22 cellular contexts compared by ENCODE assay signal in genomic region chr4:183038436-183038835, GRCh38.
A peak's percentile ranks its signal among the peaks of the same experiment; 100 is the strongest.
DNase-seq lines count a peak whose midpoint lies in the region; ATAC-seq and TF ChIP-seq lines count a peak whose summit lies in the region.
"Had no signal": no experiment of that assay in that cellular context is flagged by ENCODE, and none has a peak within 500 bp of the region (broad histone marks: within the 10 kb centered on the region; RNA-seq: fewer than 3 reads in every experiment).

No MANE protein-coding gene starts in this region.

- H3K9ac ChIP-seq in adipocyte (ENCODE audit: low read length) = no peak overlapping the region
- H3K9ac ChIP-seq: BLaER1 had no signal

- no peak overlapping the region for H3K4me3 ChIP-seq in adipocyte (ENCODE audit: low read length)
- H3K4me3 ChIP-seq in osteoblast (ENCODE audit: insufficient read depth, low read length) = no peak overlapping the region
- H3K4me3 ChIP-seq in naive thymus-derived CD4-positive, alpha-beta T cell (ENCODE audit: low read length) = no peak overlapping the region
- H3K4me3 ChIP-seq: BLaER1 had no signal

- DNase-seq in M059J (ENCODE audit: low read depth) = peak; percentile 56
- DNase-seq in adipocyte (ENCODE audit: low read depth) = peak; percentile 11
- peak; percentile 23 for DNase-seq in osteoblast (ENCODE audit: insufficient read length, low spot score, missing footprints)
- DNase-seq in NCI-H446 (lab: John Stamatoyannopoulos, UW) = no peak
- no peak for DNase-seq in erythroblast (lab: John Stamatoyannopoulos, UW)
- no peak for DNase-seq in naive thymus-derived CD4-positive, alpha-beta T cell
- DNase-seq: 8988T; ACHN; BE2C; C1 segment of cervical spinal cord; CD4-positive, alpha-beta memory T cell; CD4-positive, CD25-positive, alpha-beta regulatory T cell; CD8-positive, alpha-beta memory T cell; COR-L47; DMS 273 treated with DMSO at 0.1 percent for 48 hours; DMS153; DMS53; DMS79; DND-41; GF-D8 had no signal

- no peak for TF ChIP-seq POLR2A in erythroblast (IDR thresholded peaks at IDR 0.05; ENCODE audit: low read length)

- no peak overlapping the region for H3K27ac Mint-ChIP-seq in naive thymus-derived CD4-positive, alpha-beta T cell
- H3K27ac Mint-ChIP-seq: CD14-positive monocyte; CD4-positive, alpha-beta memory T cell; CD4-positive, CD25-positive, alpha-beta regulatory T cell; CD8-positive, alpha-beta memory T cell had no signal

- H3K4me2 ChIP-seq in osteoblast (ENCODE audit: insufficient read depth, low read length) = no peak overlapping the region
- H3K4me2 ChIP-seq: BLaER1 had no signal

- POLR2A ChIA-PET in naive thymus-derived CD4-positive, alpha-beta T cell (lab: Charles Lee) = no interaction called here

- H3K4me1 ChIP-seq in adipocyte (ENCODE audit: control insufficient read depth, insufficient read depth, low read length) (no peaks in the 10 kb centered on the region), osteoblast (ENCODE audit: insufficient read depth, low read length) (no peaks in the 10 kb centered on the region)
- H3K4me1 ChIP-seq in naive thymus-derived CD4-positive, alpha-beta T cell (ENCODE audit: control insufficient read depth in 2 of 2, insufficient read depth in 2 of 2, low read length in 2 of 2) = no peaks in the 10 kb centered on the region
- H3K4me1 ChIP-seq: BE2C, BLaER1 had no signal

- H3K9me3 Mint-ChIP-seq in naive thymus-derived CD4-positive, alpha-beta T cell = peaks cover 0 to 7% (median 4%) of the 10 kb centered on the region in 11 donors

- no peak overlapping the region for H3K27ac ChIP-seq in osteoblast (ENCODE audit: low read depth, low read length)
- H3K27ac ChIP-seq in naive thymus-derived CD4-positive, alpha-beta T cell (ENCODE audit: low read depth, low read length) = no peak overlapping the region
- H3K27ac ChIP-seq: BLaER1 had no signal

- no peak overlapping the region for H3K4me3 Mint-ChIP-seq in naive thymus-derived CD4-positive, alpha-beta T cell
- H3K4me3 Mint-ChIP-seq: CD14-positive monocyte; CD4-positive, alpha-beta memory T cell; CD4-positive, CD25-positive, alpha-beta regulatory T cell; CD8-positive, alpha-beta memory T cell had no signal

- ATAC-seq in naive thymus-derived CD4-positive, alpha-beta T cell = no peak

- no peaks in the 10 kb centered on the region for H3K4me1 Mint-ChIP-seq in naive thymus-derived CD4-positive, alpha-beta T cell
- H3K4me1 Mint-ChIP-seq: CD14-positive monocyte; CD4-positive, alpha-beta memory T cell; CD4-positive, CD25-positive, alpha-beta regulatory T cell; CD8-positive, alpha-beta memory T cell had no signal

- no peaks in the 10 kb centered on the region for H3K36me3 ChIP-seq in adipocyte (ENCODE audit: control insufficient read depth, insufficient read depth, low read length, severe bottlenecking)
- H3K36me3 ChIP-seq in osteoblast (ENCODE audit: insufficient read depth, low read length) = no peaks in the 10 kb centered on the region
- H3K36me3 ChIP-seq in naive thymus-derived CD4-positive, alpha-beta T cell (ENCODE audit: control insufficient read depth in 2 of 3, insufficient read depth in 3 of 3, low read length in 3 of 3) = no peaks in the 10 kb centered on the region
- H3K36me3 ChIP-seq: BE2C, BLaER1 had no signal

- H3K27me3 Mint-ChIP-seq in naive thymus-derived CD4-positive, alpha-beta T cell = peaks cover 0 to 20% (median 10%) of the 10 kb centered on the region in 5 donors
- H3K27me3 Mint-ChIP-seq: CD4-positive, CD25-positive, alpha-beta regulatory T cell had no signal

- H3K79me2 ChIP-seq in osteoblast (ENCODE audit: insufficient read depth, low read length) = no peaks in the 10 kb centered on the region

- intact Hi-C loops in naive thymus-derived CD4-positive, alpha-beta T cell (cut with micrococcal nuclease) = no loop called here

- H3K9me3 ChIP-seq in adipocyte (ENCODE audit: control insufficient read depth, low read length) (no peaks in the 10 kb centered on the region), osteoblast (ENCODE audit: low read depth, low read length) (no peaks in the 10 kb centered on the region)
- H3K9me3 ChIP-seq in naive thymus-derived CD4-positive, alpha-beta T cell (ENCODE audit: control insufficient read depth in 2 of 3, low read length in 3 of 3) = no peaks in the 10 kb centered on the region
- H3K9me3 ChIP-seq: BE2C had no signal

- no peaks in the 10 kb centered on the region for H3K36me3 Mint-ChIP-seq in naive thymus-derived CD4-positive, alpha-beta T cell
- H3K36me3 Mint-ChIP-seq: CD14-positive monocyte; CD4-positive, alpha-beta memory T cell; CD4-positive, CD25-positive, alpha-beta regulatory T cell; CD8-positive, alpha-beta memory T cell had no signal

- TF ChIP-seq CTCF in osteoblast (IDR thresholded peaks at IDR 0.05; ENCODE audit: extremely low read depth, low read depth, low read length) = no peak

- H4K20me1 ChIP-seq in osteoblast (ENCODE audit: insufficient read depth, low read length) = no peaks in the 10 kb centered on the region
- H4K20me1 ChIP-seq: BLaER1 had no signal

- no peak overlapping the region for H2AFZ ChIP-seq in osteoblast (ENCODE audit: low read length)

- CTCF ChIA-PET in naive thymus-derived CD4-positive, alpha-beta T cell (lab: Charles Lee) = no interaction called here

- H3K27me3 ChIP-seq in adipocyte (replicated peaks; ENCODE audit: control insufficient read depth, insufficient read depth, low read length) (no peaks in the 10 kb centered on the region), osteoblast (ENCODE audit: insufficient read depth, low read length) (no peaks in the 10 kb centered on the region)
- H3K27me3 ChIP-seq in naive thymus-derived CD4-positive, alpha-beta T cell (ENCODE audit: control insufficient read depth in 2 of 2, insufficient read depth in 2 of 2, low read length in 2 of 2) = no peaks in the 10 kb centered on the region
- H3K27me3 ChIP-seq: BE2C, BLaER1 had no signal

Comparison
In these comparisons a context has a peak if more than half of its experiments do, and no peak if none do; other contexts are left out.
1. DNase-seq: peak in M059J (single experiment), adipocyte (single experiment) and osteoblast (single experiment); none in NCI-H446 (0 of 2), erythroblast (0 of 2) and naive thymus-derived CD4-positive, alpha-beta T cell (0 of 9).